ENCODE assay signal across 1 cellular context in the genomic region with DNA sequence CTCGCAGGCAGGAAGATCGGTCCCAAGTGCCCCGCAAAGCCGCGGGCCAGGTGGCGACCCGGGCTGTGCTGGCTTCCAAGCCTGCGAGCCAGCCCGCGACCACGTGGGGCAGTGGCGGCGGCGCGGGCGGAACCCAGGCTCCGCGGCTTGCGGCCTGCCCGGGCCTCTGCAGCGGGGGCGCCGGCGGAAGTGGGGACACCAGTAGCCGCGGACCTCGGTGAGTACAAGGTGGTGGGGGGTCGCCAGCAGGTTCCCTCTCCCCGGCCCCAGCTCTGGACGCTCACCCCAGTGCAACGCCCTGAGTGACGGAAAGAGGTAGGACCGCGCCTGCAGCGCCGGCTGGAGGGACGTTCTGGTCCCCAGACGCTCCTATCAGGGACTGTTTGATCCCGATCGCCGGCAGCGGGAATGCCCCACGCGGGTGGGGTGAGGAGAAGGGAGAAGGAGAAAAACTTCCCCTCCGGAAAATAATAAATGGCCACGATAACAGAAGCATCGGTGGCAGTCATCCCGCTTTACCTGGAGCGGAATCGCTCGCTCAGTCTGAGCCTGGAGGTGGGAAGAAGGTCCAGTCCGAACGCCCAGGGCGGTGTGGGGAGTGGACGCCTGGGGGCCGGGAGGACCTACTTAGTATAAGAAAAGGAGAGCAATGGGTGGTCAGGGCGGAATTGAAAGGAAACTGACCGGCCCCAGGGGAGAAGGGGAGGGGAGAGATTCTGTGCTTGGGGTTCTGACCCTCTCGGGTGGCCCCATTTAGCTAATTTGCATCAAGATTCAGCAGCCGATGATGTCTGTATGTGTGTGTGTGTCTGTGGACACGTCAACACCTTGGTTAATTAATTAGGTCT.
TF ChIP-seq lines count a peak whose summit lies in the region.

A gene with protein sequence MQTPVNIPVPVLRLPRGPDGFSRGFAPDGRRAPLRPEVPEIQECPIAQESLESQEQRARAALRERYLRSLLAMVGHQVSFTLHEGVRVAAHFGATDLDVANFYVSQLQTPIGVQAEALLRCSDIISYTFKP (plus strand): TSS at position 198 of the 848 bp plus-strand sequence. CDS start 10,855 bp downstream, outside the sequence.

TF ChIP-seq in HepG2, 621 proteins besides CTCF, POLR2A, EP300 and RAD21 (continued from another document and continues in another):
- TF ChIP-seq, protein P1, sequence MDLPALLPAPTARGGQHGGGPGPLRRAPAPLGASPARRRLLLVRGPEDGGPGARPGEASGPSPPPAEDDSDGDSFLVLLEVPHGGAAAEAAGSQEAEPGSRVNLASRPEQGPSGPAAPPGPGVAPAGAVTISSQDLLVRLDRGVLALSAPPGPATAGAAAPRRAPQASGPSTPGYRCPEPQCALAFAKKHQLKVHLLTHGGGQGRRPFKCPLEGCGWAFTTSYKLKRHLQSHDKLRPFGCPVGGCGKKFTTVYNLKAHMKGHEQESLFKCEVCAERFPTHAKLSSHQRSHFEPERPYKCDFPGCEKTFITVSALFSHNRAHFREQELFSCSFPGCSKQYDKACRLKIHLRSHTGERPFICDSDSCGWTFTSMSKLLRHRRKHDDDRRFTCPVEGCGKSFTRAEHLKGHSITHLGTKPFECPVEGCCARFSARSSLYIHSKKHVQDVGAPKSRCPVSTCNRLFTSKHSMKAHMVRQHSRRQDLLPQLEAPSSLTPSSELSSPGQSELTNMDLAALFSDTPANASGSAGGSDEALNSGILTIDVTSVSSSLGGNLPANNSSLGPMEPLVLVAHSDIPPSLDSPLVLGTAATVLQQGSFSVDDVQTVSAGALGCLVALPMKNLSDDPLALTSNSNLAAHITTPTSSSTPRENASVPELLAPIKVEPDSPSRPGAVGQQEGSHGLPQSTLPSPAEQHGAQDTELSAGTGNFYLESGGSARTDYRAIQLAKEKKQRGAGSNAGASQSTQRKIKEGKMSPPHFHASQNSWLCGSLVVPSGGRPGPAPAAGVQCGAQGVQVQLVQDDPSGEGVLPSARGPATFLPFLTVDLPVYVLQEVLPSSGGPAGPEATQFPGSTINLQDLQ (CRISPR knock-in tag; IDR thresholded peaks at IDR 0.05) = peak; percentile 97
- TF ChIP-seq ZNF530 (CRISPR knock-in tag; IDR thresholded peaks at IDR 0.05; ENCODE audit: low read depth) (no peak), GATA4 (IDR thresholded peaks at IDR 0.05; ENCODE audit: borderline replicate concordance, low read depth) (peak; percentile 34; the same call in 1 of the 2 replicates), XBP1 (CRISPR knock-in tag; IDR thresholded peaks at IDR 0.05) (0 out of 2 replicates have a peak, but pooled peaks have one; percentile 22), ZNF777 (CRISPR knock-in tag; IDR thresholded peaks at IDR 0.05) (peak; percentile 76), ARNT (IDR thresholded peaks at IDR 0.05) (no peak), MEIS2 (CRISPR knock-in tag; IDR thresholded peaks at IDR 0.05) (peak; percentile 90; the same call in 1 of the 2 replicates), CBX2 (IDR thresholded peaks at IDR 0.05; ENCODE audit: low read depth, low read length) (no peak), CBX2 (CRISPR knock-in tag; IDR thresholded peaks at IDR 0.05; ENCODE audit: low read depth) (no peak), HMG20B (CRISPR knock-in tag; conservative IDR thresholded peaks at IDR 0.05) (no peak), PITX1 (CRISPR knock-in tag; IDR thresholded peaks at IDR 0.05) (no peak), ZNF326 (CRISPR knock-in tag; IDR thresholded peaks at IDR 0.05; ENCODE audit: borderline replicate concordance) (no peak), ZSCAN20 (CRISPR knock-in tag; IDR thresholded peaks at IDR 0.05; ENCODE audit: borderline replicate concordance) (peak; percentile 97), ADNP (CRISPR knock-in tag; IDR thresholded peaks at IDR 0.05) (peak; percentile 72; the same call in 1 of the 2 replicates), ZNF430 (CRISPR knock-in tag; IDR thresholded peaks at IDR 0.05) (peak; percentile 82; the same call in 1 of the 2 replicates), KAT2B (IDR thresholded peaks at IDR 0.05; ENCODE audit: borderline replicate concordance, low read depth, low read length) (no peak), ZNF782 (CRISPR knock-in tag; IDR thresholded peaks at IDR 0.05; ENCODE audit: borderline replicate concordance) (no peak), CAMTA2 (CRISPR knock-in tag; IDR thresholded peaks at IDR 0.05; ENCODE audit: borderline replicate concordance) (peak; percentile 84; the same call in 1 of the 2 replicates), ZNF510 (CRISPR knock-in tag; IDR thresholded peaks at IDR 0.05; ENCODE audit: low read depth) (no peak), MBNL3 (CRISPR knock-in tag; conservative IDR thresholded peaks at IDR 0.05) (no peak), HOXD1 (CRISPR knock-in tag; IDR thresholded peaks at IDR 0.05) (peak; percentile 92; the same call in 1 of the 2 replicates), KAT7 (CRISPR knock-in tag; IDR thresholded peaks at IDR 0.05; ENCODE audit: borderline replicate concordance) (peak; percentile 93; the same call in 1 of the 2 replicates), ZKSCAN5 (CRISPR knock-in tag; IDR thresholded peaks at IDR 0.05) (no peak)
- TF ChIP-seq, protein P2, sequence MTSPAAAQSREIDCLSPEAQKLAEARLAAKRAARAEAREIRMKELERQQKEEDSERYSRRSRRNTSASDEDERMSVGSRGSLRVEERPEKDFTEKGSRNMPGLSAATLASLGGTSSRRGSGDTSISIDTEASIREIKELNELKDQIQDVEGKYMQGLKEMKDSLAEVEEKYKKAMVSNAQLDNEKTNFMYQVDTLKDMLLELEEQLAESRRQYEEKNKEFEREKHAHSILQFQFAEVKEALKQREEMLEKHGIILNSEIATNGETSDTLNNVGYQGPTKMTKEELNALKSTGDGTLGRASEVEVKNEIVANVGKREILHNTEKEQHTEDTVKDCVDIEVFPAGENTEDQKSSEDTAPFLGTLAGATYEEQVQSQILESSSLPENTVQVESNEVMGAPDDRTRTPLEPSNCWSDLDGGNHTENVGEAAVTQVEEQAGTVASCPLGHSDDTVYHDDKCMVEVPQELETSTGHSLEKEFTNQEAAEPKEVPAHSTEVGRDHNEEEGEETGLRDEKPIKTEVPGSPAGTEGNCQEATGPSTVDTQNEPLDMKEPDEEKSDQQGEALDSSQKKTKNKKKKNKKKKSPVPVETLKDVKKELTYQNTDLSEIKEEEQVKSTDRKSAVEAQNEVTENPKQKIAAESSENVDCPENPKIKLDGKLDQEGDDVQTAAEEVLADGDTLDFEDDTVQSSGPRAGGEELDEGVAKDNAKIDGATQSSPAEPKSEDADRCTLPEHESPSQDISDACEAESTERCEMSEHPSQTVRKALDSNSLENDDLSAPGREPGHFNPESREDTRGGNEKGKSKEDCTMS (CRISPR knock-in tag; conservative IDR thresholded peaks at IDR 0.05) = no peak
- TF ChIP-seq, protein P3, sequence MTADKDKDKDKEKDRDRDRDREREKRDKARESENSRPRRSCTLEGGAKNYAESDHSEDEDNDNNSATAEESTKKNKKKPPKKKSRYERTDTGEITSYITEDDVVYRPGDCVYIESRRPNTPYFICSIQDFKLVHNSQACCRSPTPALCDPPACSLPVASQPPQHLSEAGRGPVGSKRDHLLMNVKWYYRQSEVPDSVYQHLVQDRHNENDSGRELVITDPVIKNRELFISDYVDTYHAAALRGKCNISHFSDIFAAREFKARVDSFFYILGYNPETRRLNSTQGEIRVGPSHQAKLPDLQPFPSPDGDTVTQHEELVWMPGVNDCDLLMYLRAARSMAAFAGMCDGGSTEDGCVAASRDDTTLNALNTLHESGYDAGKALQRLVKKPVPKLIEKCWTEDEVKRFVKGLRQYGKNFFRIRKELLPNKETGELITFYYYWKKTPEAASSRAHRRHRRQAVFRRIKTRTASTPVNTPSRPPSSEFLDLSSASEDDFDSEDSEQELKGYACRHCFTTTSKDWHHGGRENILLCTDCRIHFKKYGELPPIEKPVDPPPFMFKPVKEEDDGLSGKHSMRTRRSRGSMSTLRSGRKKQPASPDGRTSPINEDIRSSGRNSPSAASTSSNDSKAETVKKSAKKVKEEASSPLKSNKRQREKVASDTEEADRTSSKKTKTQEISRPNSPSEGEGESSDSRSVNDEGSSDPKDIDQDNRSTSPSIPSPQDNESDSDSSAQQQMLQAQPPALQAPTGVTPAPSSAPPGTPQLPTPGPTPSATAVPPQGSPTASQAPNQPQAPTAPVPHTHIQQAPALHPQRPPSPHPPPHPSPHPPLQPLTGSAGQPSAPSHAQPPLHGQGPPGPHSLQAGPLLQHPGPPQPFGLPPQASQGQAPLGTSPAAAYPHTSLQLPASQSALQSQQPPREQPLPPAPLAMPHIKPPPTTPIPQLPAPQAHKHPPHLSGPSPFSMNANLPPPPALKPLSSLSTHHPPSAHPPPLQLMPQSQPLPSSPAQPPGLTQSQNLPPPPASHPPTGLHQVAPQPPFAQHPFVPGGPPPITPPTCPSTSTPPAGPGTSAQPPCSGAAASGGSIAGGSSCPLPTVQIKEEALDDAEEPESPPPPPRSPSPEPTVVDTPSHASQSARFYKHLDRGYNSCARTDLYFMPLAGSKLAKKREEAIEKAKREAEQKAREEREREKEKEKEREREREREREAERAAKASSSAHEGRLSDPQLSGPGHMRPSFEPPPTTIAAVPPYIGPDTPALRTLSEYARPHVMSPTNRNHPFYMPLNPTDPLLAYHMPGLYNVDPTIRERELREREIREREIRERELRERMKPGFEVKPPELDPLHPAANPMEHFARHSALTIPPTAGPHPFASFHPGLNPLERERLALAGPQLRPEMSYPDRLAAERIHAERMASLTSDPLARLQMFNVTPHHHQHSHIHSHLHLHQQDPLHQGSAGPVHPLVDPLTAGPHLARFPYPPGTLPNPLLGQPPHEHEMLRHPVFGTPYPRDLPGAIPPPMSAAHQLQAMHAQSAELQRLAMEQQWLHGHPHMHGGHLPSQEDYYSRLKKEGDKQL (CRISPR knock-in tag; IDR thresholded peaks at IDR 0.05; ENCODE audit: low read depth) = peak; percentile 61; the same call in 1 of the 2 replicates
- TF ChIP-seq, protein P4, sequence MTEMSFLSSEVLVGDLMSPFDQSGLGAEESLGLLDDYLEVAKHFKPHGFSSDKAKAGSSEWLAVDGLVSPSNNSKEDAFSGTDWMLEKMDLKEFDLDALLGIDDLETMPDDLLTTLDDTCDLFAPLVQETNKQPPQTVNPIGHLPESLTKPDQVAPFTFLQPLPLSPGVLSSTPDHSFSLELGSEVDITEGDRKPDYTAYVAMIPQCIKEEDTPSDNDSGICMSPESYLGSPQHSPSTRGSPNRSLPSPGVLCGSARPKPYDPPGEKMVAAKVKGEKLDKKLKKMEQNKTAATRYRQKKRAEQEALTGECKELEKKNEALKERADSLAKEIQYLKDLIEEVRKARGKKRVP (CRISPR knock-in tag; IDR thresholded peaks at IDR 0.05) = peak in 1 of 2 experiments; percentile 75; a peak in 1 of 4 replicates
- TF ChIP-seq, protein P5, sequence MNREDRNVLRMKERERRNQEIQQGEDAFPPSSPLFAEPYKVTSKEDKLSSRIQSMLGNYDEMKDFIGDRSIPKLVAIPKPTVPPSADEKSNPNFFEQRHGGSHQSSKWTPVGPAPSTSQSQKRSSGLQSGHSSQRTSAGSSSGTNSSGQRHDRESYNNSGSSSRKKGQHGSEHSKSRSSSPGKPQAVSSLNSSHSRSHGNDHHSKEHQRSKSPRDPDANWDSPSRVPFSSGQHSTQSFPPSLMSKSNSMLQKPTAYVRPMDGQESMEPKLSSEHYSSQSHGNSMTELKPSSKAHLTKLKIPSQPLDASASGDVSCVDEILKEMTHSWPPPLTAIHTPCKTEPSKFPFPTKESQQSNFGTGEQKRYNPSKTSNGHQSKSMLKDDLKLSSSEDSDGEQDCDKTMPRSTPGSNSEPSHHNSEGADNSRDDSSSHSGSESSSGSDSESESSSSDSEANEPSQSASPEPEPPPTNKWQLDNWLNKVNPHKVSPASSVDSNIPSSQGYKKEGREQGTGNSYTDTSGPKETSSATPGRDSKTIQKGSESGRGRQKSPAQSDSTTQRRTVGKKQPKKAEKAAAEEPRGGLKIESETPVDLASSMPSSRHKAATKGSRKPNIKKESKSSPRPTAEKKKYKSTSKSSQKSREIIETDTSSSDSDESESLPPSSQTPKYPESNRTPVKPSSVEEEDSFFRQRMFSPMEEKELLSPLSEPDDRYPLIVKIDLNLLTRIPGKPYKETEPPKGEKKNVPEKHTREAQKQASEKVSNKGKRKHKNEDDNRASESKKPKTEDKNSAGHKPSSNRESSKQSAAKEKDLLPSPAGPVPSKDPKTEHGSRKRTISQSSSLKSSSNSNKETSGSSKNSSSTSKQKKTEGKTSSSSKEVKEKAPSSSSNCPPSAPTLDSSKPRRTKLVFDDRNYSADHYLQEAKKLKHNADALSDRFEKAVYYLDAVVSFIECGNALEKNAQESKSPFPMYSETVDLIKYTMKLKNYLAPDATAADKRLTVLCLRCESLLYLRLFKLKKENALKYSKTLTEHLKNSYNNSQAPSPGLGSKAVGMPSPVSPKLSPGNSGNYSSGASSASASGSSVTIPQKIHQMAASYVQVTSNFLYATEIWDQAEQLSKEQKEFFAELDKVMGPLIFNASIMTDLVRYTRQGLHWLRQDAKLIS (CRISPR knock-in tag; IDR thresholded peaks at IDR 0.05) = 0 out of 2 replicates have a peak, but pooled peaks have one; percentile 57
- TF ChIP-seq, protein P6, sequence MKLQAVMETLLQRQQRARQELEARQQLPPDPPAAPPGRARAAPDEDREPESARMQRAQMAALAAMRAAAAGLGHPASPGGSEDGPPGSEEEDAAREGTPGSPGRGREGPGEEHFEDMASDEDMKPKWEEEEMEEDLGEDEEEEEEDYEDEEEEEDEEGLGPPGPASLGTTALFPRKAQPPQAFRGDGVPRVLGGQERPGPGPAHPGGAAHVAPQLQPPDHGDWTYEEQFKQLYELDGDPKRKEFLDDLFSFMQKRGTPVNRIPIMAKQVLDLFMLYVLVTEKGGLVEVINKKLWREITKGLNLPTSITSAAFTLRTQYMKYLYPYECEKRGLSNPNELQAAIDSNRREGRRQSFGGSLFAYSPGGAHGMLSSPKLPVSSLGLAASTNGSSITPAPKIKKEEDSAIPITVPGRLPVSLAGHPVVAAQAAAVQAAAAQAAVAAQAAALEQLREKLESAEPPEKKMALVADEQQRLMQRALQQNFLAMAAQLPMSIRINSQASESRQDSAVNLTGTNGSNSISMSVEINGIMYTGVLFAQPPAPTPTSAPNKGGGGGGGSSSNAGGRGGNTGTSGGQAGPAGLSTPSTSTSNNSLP (IDR thresholded peaks at IDR 0.05; ENCODE audit: low read depth, low read length) = no peak
- TF ChIP-seq, protein P7, sequence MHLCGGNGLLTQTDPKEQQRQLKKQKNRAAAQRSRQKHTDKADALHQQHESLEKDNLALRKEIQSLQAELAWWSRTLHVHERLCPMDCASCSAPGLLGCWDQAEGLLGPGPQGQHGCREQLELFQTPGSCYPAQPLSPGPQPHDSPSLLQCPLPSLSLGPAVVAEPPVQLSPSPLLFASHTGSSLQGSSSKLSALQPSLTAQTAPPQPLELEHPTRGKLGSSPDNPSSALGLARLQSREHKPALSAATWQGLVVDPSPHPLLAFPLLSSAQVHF (CRISPR knock-in tag; IDR thresholded peaks at IDR 0.05) = no peak; the same call in 1 of the 2 replicates
- TF ChIP-seq, protein P8, sequence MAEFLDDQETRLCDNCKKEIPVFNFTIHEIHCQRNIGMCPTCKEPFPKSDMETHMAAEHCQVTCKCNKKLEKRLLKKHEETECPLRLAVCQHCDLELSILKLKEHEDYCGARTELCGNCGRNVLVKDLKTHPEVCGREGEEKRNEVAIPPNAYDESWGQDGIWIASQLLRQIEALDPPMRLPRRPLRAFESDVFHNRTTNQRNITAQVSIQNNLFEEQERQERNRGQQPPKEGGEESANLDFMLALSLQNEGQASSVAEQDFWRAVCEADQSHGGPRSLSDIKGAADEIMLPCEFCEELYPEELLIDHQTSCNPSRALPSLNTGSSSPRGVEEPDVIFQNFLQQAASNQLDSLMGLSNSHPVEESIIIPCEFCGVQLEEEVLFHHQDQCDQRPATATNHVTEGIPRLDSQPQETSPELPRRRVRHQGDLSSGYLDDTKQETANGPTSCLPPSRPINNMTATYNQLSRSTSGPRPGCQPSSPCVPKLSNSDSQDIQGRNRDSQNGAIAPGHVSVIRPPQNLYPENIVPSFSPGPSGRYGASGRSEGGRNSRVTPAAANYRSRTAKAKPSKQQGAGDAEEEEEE (CRISPR knock-in tag; IDR thresholded peaks at IDR 0.05; ENCODE audit: borderline replicate concordance) = no peak
- TF ChIP-seq, protein P9, sequence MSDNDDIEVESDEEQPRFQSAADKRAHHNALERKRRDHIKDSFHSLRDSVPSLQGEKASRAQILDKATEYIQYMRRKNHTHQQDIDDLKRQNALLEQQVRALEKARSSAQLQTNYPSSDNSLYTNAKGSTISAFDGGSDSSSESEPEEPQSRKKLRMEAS (IDR thresholded peaks at IDR 0.05) = peak; percentile 100
